In genomic region chr16:279531-279930, GRCh38 we compare ENCODE assay signal across 13 cellular contexts. TPM values are rescaled to one million over a fixed set of nuclear protein-coding genes. Genes with fewer than 3 reads are reported as not detected.
"Had no signal": no experiment of that assay in that cellular context is flagged by ENCODE, and none has a peak within 500 bp of the region (broad histone marks: within the 10 kb centered on the region; RNA-seq: fewer than 3 reads in every experiment).

No MANE protein-coding gene starts in this region.

- H3K4me3 ChIP-seq: hepatocyte had no signal

- H3K27ac ChIP-seq: adrenal gland, brain microvascular endothelial cell, hepatocyte, sigmoid colon had no signal

- DNase-seq: activated CD4-positive, alpha-beta T cell treated with anti-CD3 and anti-CD28 coated beads for 4 hours; activated CD8-positive, alpha-beta memory T cell treated with anti-CD3 and anti-CD28 coated beads, Interleukin-2, amount 50 U/mL, for 4 hours; activated naive CD4-positive, alpha-beta T cell; sigmoid colon; T-helper 9 cell; WERI-Rb-1 had no signal

- H3K9me3 ChIP-seq: adrenal gland, sigmoid colon had no signal

- H3K36me3 ChIP-seq: adrenal gland, brain microvascular endothelial cell, sigmoid colon, WERI-Rb-1 had no signal

- H3K79me2 ChIP-seq: hepatocyte had no signal

- H2AFZ ChIP-seq: hepatocyte had no signal

RNA-seq across cellular contexts. Expression of gene ARHGDIG, which starts 0.9 kb away (rescaled TPM):
- total RNA-seq: activated CD8-positive, alpha-beta T cell treated with anti-CD3 and anti-CD28 coated beads for 36 hours; hepatocyte; ureter had no signal
- polyA plus RNA-seq: liver had no signal

RNA-seq across cellular contexts. Expression of gene PDIA2, which starts 3.4 kb away (rescaled TPM):
- total RNA-seq: activated CD8-positive, alpha-beta T cell treated with anti-CD3 and anti-CD28 coated beads for 36 hours; hepatocyte; kidney epithelial cell; ureter had no signal

RNA-seq across cellular contexts. Expression of gene RGS11, which starts 3.8 kb away (rescaled TPM):
- total RNA-seq: activated CD8-positive, alpha-beta T cell treated with anti-CD3 and anti-CD28 coated beads for 36 hours; kidney epithelial cell had no signal
